Comparison of ENCODE assay signal across 1 cellular context in genomic region chr12:69342407-69342806, GRCh38.
TF ChIP-seq lines count a peak whose summit lies in the region.

No MANE protein-coding gene starts in this region.

TF ChIP-seq in HepG2, 621 proteins besides CTCF, POLR2A, EP300 and RAD21:
- TF ChIP-seq ZNF605 (CRISPR knock-in tag; IDR thresholded peaks at IDR 0.05) (0 out of 2 replicates have a peak, but pooled peaks have one; percentile 22), ARID5B (CRISPR knock-in tag; IDR thresholded peaks at IDR 0.05) (0 out of 2 replicates have a peak, but pooled peaks have one; percentile 6), ZNF205 (CRISPR knock-in tag; IDR thresholded peaks at IDR 0.05) (no peak)
